2 cellular contexts compared by ENCODE assay signal in the genomic region with DNA sequence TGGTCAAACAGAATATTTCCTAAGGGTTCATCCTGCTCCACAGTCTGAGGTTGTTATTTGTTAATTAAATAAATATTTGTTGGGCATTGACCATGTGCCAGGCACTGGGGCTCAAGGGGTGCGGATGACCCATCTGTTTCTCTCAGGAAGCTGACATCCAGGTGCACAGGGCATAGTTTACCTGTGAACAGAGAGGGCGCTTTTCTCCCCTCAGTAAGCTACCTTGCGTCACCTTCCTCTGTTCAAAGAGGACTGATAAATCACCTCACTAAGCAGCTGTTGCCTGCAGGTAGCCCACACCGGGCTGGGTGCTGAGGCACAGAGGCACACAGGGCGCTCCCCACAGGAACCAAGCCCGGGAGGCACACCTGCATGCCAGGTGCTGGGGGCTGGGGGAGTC.
TF ChIP-seq lines count a peak whose summit lies in the region.

No MANE protein-coding gene starts in this region.

TF ChIP-seq in SK-N-SH, 30 proteins besides CTCF, POLR2A, EP300 and RAD21 (continued from another document):
- no peak for TF ChIP-seq ZBTB33 (IDR thresholded peaks at IDR 0.05; ENCODE audit: borderline replicate concordance, low read depth)
- no peak for TF ChIP-seq FOXM1 (IDR thresholded peaks at IDR 0.05; ENCODE audit: low read depth)
- no peak for TF ChIP-seq PBX3 (IDR thresholded peaks at IDR 0.05)
- TF ChIP-seq FOSL2 (IDR thresholded peaks at IDR 0.05; ENCODE audit: borderline replicate concordance, low read depth) = no peak

TF ChIP-seq in SK-N-SH treated with all-trans-retinoic acid at 6 μM for 48 hours, 23 proteins besides CTCF, POLR2A, EP300 and RAD21 (continued from another document):
- TF ChIP-seq TSHZ2 (CRISPR knock-in tag; IDR thresholded peaks at IDR 0.05) (no peak), ESRRG (CRISPR knock-in tag; IDR thresholded peaks at IDR 0.05) (no peak), ZNF565 (CRISPR knock-in tag; conservative IDR thresholded peaks at IDR 0.05; ENCODE audit: low read depth) (no peak), TCF4 (CRISPR knock-in tag; IDR thresholded peaks at IDR 0.05; ENCODE audit: borderline replicate concordance) (no peak), ARNTL (CRISPR knock-in tag; IDR thresholded peaks at IDR 0.05; ENCODE audit: borderline replicate concordance, low read depth) (no peak), ZFP30 (CRISPR knock-in tag; IDR thresholded peaks at IDR 0.05) (no peak), PPARA (CRISPR knock-in tag; IDR thresholded peaks at IDR 0.05; ENCODE audit: borderline replicate concordance) (no peak), ZNF70 (CRISPR knock-in tag; IDR thresholded peaks at IDR 0.05) (no peak), BACH2 (CRISPR knock-in tag; IDR thresholded peaks at IDR 0.05; ENCODE audit: borderline replicate concordance) (no peak), ZNF8 (CRISPR knock-in tag; IDR thresholded peaks at IDR 0.05) (no peak), TOX (CRISPR knock-in tag; IDR thresholded peaks at IDR 0.05; ENCODE audit: borderline replicate concordance) (no peak), CSDC2 (CRISPR knock-in tag; IDR thresholded peaks at IDR 0.05) (no peak)
- TF ChIP-seq, protein P1, sequence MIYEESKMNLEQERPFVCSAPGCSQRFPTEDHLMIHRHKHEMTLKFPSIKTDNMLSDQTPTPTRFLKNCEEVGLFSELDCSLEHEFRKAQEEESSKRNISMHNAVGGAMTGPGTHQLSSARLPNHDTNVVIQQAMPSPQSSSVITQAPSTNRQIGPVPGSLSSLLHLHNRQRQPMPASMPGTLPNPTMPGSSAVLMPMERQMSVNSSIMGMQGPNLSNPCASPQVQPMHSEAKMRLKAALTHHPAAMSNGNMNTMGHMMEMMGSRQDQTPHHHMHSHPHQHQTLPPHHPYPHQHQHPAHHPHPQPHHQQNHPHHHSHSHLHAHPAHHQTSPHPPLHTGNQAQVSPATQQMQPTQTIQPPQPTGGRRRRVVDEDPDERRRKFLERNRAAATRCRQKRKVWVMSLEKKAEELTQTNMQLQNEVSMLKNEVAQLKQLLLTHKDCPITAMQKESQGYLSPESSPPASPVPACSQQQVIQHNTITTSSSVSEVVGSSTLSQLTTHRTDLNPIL (CRISPR knock-in tag; IDR thresholded peaks at IDR 0.05; ENCODE audit: low read depth) = no peak
TF ChIP-seq in SK-N-SH treated with all-trans-retinoic acid at 6 μM for 48 hours: peak in this region for 0.
